Comparison of ENCODE assay signal across 8 cellular contexts in the genomic region with DNA sequence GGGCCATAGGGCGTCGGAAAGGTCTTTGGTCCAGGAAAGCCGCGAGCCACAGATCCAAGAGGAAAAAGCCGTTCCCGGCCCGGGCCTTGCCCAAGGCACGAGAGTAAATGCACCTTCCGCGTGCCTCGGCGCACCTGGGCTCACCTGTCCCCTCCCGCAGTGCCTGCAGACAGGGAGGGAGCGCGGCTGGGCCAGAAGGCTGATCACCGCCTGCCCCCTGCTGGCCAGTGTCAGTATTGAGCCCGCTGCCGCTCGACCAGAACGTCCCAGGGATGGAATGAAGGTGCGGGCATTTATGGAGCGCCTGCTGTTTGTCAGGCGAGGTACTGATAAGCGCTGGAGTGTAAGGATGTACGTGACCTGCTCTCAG. TPM values are rescaled to one million over a fixed set of nuclear protein-coding genes. Genes with fewer than 3 reads are reported as not detected.
A peak's percentile ranks its signal among the peaks of the same experiment; 100 is the strongest.
DNase-seq lines count a peak whose midpoint lies in the region; ATAC-seq and TF ChIP-seq lines count a peak whose summit lies in the region.

No MANE protein-coding gene starts in this region.

- H3K4me1 Mint-ChIP-seq in activated CD4-positive, alpha-beta memory T cell treated with anti-CD3 and anti-CD28 coated beads for 36 hours (ENCODE audit: low read depth) = peaks cover 5% of the 10 kb centered on the region

- H3K9me3 ChIP-seq in duodenal mucosa (ENCODE audit: control insufficient read depth in 1 of 2, low read length in 2 of 2) (no peaks in the 10 kb centered on the region), right lobe of liver (no peaks in the 10 kb centered on the region)

- ATAC-seq in GM18502 (IDR thresholded peaks at IDR 0.05; ENCODE audit: poor library complexity, unreplicated experiment) (peak; percentile 70), HG03439 (IDR thresholded peaks at IDR 0.05; ENCODE audit: unreplicated experiment) (peak; percentile 63), right lobe of liver (peak; percentile 83 to 86 (median 85)), HG03135 (IDR thresholded peaks at IDR 0.05; ENCODE audit: unreplicated experiment) (no peak)

- H3K9ac ChIP-seq in duodenal mucosa (ENCODE audit: low read depth in 1 of 2, low read length in 2 of 2) = peak overlapping the region; percentile 68 to 70

- H3K27ac ChIP-seq in duodenal mucosa (ENCODE audit: low read depth, low read length) (peak overlapping the region; percentile 79), right lobe of liver (peak overlapping the region in 2 of 3 donors; percentile 32 to 52)

- no peaks in the 10 kb centered on the region for H3K36me3 Mint-ChIP-seq in activated CD4-positive, alpha-beta memory T cell treated with anti-CD3 and anti-CD28 coated beads for 36 hours

- peak; percentile 99 for TF ChIP-seq CTCF in right lobe of liver (IDR thresholded peaks at IDR 0.05)

- H3K4me3 ChIP-seq in duodenal mucosa (ENCODE audit: low read depth in 1 of 2, low read length in 2 of 2) (peak overlapping the region; percentile 70 to 83), right lobe of liver (peak overlapping the region; percentile 21 to 76 (median 61))

- H3K36me3 ChIP-seq in duodenal mucosa (ENCODE audit: control insufficient read depth in 1 of 2, insufficient read depth in 2 of 2, low read length in 2 of 2) (peaks cover 2 to 6% of the 10 kb centered on the region in 2 donors), right lobe of liver (no peaks in the 10 kb centered on the region)

- H3K27ac Mint-ChIP-seq in activated CD4-positive, alpha-beta memory T cell treated with anti-CD3 and anti-CD28 coated beads for 36 hours = no peak overlapping the region

- H3K27me3 ChIP-seq in duodenal mucosa (ENCODE audit: control insufficient read depth in 1 of 2, insufficient read depth in 2 of 2, low read length in 2 of 2) = no peaks in the 10 kb centered on the region
- H3K27me3 ChIP-seq in right lobe of liver = no peaks in the 10 kb centered on the region

- H3K4me3 Mint-ChIP-seq in activated CD4-positive, alpha-beta memory T cell treated with anti-CD3 and anti-CD28 coated beads for 36 hours = peak overlapping the region; percentile 63

- CTCF ChIA-PET in activated CD4-positive, alpha-beta memory T cell treated with anti-CD3 and anti-CD28 coated beads for 36 hours (lab: Charles Lee) = interaction anchor here (0.5 to 6.5 kb wide), 33 partner anchors 9 to 630 kb away, joined by 3 to 95 read pairs (median 4); a partner anchor contains a TSS

- peaks cover 7% of the 10 kb centered on the region for H3K27me3 Mint-ChIP-seq in activated CD4-positive, alpha-beta memory T cell treated with anti-CD3 and anti-CD28 coated beads for 36 hours

- H3K4me1 ChIP-seq in duodenal mucosa (ENCODE audit: control insufficient read depth in 1 of 2, insufficient read depth in 2 of 2, low read length in 2 of 2) = peaks cover 24 to 26% of the 10 kb centered on the region in 2 donors
- peaks cover 0 to 13% (median 5%) of the 10 kb centered on the region in 4 donors for H3K4me1 ChIP-seq in right lobe of liver

- POLR2A ChIA-PET in activated CD4-positive, alpha-beta memory T cell treated with anti-CD3 and anti-CD28 coated beads for 36 hours (lab: Charles Lee) = no interaction called here

- peak; percentile 86 for DNase-seq in NCI-H526 treated with DMSO at 0.1 percent for 48 hours (lab: John Stamatoyannopoulos, UW)
- DNase-seq in activated CD4-positive, alpha-beta memory T cell treated with anti-CD3 and anti-CD28 coated beads for 36 hours = peak; percentile 90
- DNase-seq in right lobe of liver = peak; percentile 87 to 92 (median 88)
- peak; percentile 86 for DNase-seq in stimulated activated CD4-positive, alpha-beta T cell treated with anti-CD3 and anti-CD28 coated beads, Interleukin-4, amount 100 ng/mL, for 24 hours

- no peaks in the 10 kb centered on the region for H3K9me3 Mint-ChIP-seq in activated CD4-positive, alpha-beta memory T cell treated with anti-CD3 and anti-CD28 coated beads for 36 hours

- WGBS in right lobe of liver (ENCODE audit: insufficient coverage, low coverage, low lambda C conversion rate, missing lambda C conversion rate) = 3% methylated on average over 19 of the region's 25 CpGs

- no peak for TF ChIP-seq POLR2A in right lobe of liver (IDR thresholded peaks at IDR 0.05)

- intact Hi-C loops in activated CD4-positive, alpha-beta memory T cell treated with anti-CD3 and anti-CD28 coated beads for 36 hours (cut with micrococcal nuclease) = loop anchor here (1.0 to 5.0 kb wide), 6 partner anchors 23 to 372 kb away; a partner anchor contains a TSS
- intact Hi-C loops in right lobe of liver (cut with DNase I) = loop anchor here (5.0 kb wide), 1 partner anchor 168 kb away; no protein-coding TSS in a partner anchor

RNA-seq across cellular contexts. Expression of a gene that starts 0.7 kb away (rescaled TPM):
- under 1 TPM; 0.77 to 0.97 TPM for total RNA-seq in activated CD4-positive, alpha-beta memory T cell treated with anti-CD3 and anti-CD28 coated beads for 36 hours
- 10 to 100 TPM in 5 of 6 experiments, 1 to 10 TPM in 1; 8.4 to 44.7 (median 23.4) TPM for total RNA-seq in right lobe of liver

RNA-seq across cellular contexts. Expression of a gene that starts 22.4 kb away (rescaled TPM):
- 10 to 100 TPM in 1 of 2 experiments, 1 to 10 TPM in 1; 9.4 to 11.3 TPM for total RNA-seq in activated CD4-positive, alpha-beta memory T cell treated with anti-CD3 and anti-CD28 coated beads for 36 hours
- 10 to 100 TPM; 17.6 to 47.4 (median 26.2) TPM for total RNA-seq in right lobe of liver

RNA-seq across cellular contexts. Expression of a gene that starts 26.7 kb away (rescaled TPM):
- total RNA-seq in activated CD4-positive, alpha-beta memory T cell treated with anti-CD3 and anti-CD28 coated beads for 36 hours = not detected
- under 1 TPM in 3 of 6 experiments, not detected in 3; 0.07 to 0.09 (median 0.07) TPM for total RNA-seq in right lobe of liver

Comparison
In these comparisons a context has a peak if more than half of its experiments do, and no peak if none do; other contexts are left out.
1. RNA of a gene that starts 0.7 kb away (total RNA-seq): 8.4 to 44.7 TPM in right lobe of liver; 0.77 to 0.97 TPM in activated CD4-positive, alpha-beta memory T cell treated with anti-CD3 and anti-CD28 coated beads for 36 hours; every median in the first group is over 4 times any median in the second.
2. Peak in every context shown above with its lines, with median percentiles within 50 percentile points of each other: DNase-seq.